In genomic region chr3:73669268-73669667, GRCh38 we compare ENCODE assay signal across 21 cellular contexts. TPM values are rescaled to one million over a fixed set of nuclear protein-coding genes. Genes with fewer than 3 reads are reported as not detected.
DNase-seq lines count a peak whose midpoint lies in the region; ATAC-seq, FAIRE-seq and TF ChIP-seq lines count a peak whose summit lies in the region.
"Had no signal": no experiment of that assay in that cellular context is flagged by ENCODE, and none has a peak within 500 bp of the region (broad histone marks: within the 10 kb centered on the region; RNA-seq: fewer than 3 reads in every experiment).

No MANE protein-coding gene starts in this region.

- no peak for FAIRE-seq in GM12891 (lab: Jason Lieb, UNC)
- FAIRE-seq: A204.1, islet of Langerhans had no signal

- DNase-seq in left ventricle myocardium superior (no peak), Right ventricle myocardium inferior (ENCODE audit: missing footprints) (no peak), brain pericyte (ENCODE audit: low read depth, low spot score) (peak; percentile 36), NCI-H1048 (lab: John Stamatoyannopoulos, UW) (no peak), GM12891 (ENCODE audit: insufficient read length, low spot score) (no peak), HEK293T (ENCODE audit: extremely low spot score) (no peak)
- DNase-seq in activated naive CD4-positive, alpha-beta T cell treated with anti-CD3 and anti-CD28 coated beads, Interleukin-2, amount 50 U/mL, for 16 hours = no peak
- DNase-seq: activated CD4-positive, alpha-beta T cell treated with anti-CD3 and anti-CD28 coated beads for 4 hours; activated effector memory CD4-positive, alpha-beta T cell treated with anti-CD3 and anti-CD28 coated beads, Interleukin-2, amount 50 U/mL, for 16 hours; CD4-positive, alpha-beta T cell; mammary epithelial cell; naive thymus-derived CD4-positive, alpha-beta T cell; NCI-H2107; PC-9 had no signal

- H3K4me3 ChIP-seq in iPS-18a (ENCODE audit: low read length) = no peak overlapping the region
- H3K4me3 ChIP-seq: PC-9, prostate gland, SK-N-MC, tibial nerve had no signal

- CTCF ChIA-PET in HEK293T (lab: Yijun Ruan, JAX) = no interaction called here

- no peak overlapping the region for H3K9ac ChIP-seq in iPS-18a (ENCODE audit: low read length)

- H3K27ac ChIP-seq in iPS-18a (ENCODE audit: low read length) = peak overlapping the region; percentile 14
- H3K27ac ChIP-seq: PC-9, prostate gland, SK-N-MC, tibial nerve had no signal

- peak; percentile 40 for ATAC-seq in left ventricle myocardium superior
- no peak for ATAC-seq in Right ventricle myocardium inferior
- ATAC-seq: naive thymus-derived CD4-positive, alpha-beta T cell had no signal

- no peak for TF ChIP-seq POLR2A in GM12891 (IDR thresholded peaks at IDR 0.05; ENCODE audit: low read depth, low read length)

- H3K36me3 ChIP-seq in iPS-18a (ENCODE audit: control insufficient read depth, low read depth, low read length) = no peaks in the 10 kb centered on the region
- H3K36me3 ChIP-seq: prostate gland, tibial nerve had no signal

- H3K27me3 ChIP-seq in iPS-18a (ENCODE audit: control insufficient read depth, insufficient read depth, low read length) = no peaks in the 10 kb centered on the region
- H3K27me3 ChIP-seq: tibial nerve had no signal

- intact Hi-C loops in left ventricle myocardium superior (cut with micrococcal nuclease) = no loop called here
- intact Hi-C loops in Right ventricle myocardium inferior (cut with DNase I) = no loop called here

- peaks cover 54% of the 10 kb centered on the region for H3K4me1 ChIP-seq in iPS-18a (ENCODE audit: control insufficient read depth, low read depth, low read length)
- H3K4me1 ChIP-seq: prostate gland had no signal

- no peaks in the 10 kb centered on the region for H3K9me3 ChIP-seq in iPS-18a (ENCODE audit: control insufficient read depth, low read depth, low read length)
- H3K9me3 ChIP-seq: prostate gland, tibial nerve had no signal

- POLR2A ChIA-PET in HEK293T (lab: Yijun Ruan, JAX) = no interaction called here

TF ChIP-seq in GM12891, 5 proteins besides CTCF, POLR2A, EP300 and RAD21:
- TF ChIP-seq POLR2AphosphoS5 (IDR thresholded peaks at IDR 0.05; ENCODE audit: low read depth, low read length) (no peak), POU2F2 (IDR thresholded peaks at IDR 0.05; ENCODE audit: low read depth, low read length) (no peak), SPI1 (IDR thresholded peaks at IDR 0.05; ENCODE audit: low read depth, low read length) (no peak), TAF1 (IDR thresholded peaks at IDR 0.05; ENCODE audit: low read depth, low read length) (no peak), PAX5 (IDR thresholded peaks at IDR 0.05; ENCODE audit: insufficient read depth, low read length, severe bottlenecking) (no peak)

TF ChIP-seq in HEK293T, 16 proteins besides CTCF, POLR2A, EP300 and RAD21:
- TF ChIP-seq HDGF (IDR thresholded peaks at IDR 0.05; ENCODE audit: borderline replicate concordance) (no peak), PKNOX1 (IDR thresholded peaks at IDR 0.05) (no peak), TARDBP (IDR thresholded peaks at IDR 0.05) (no peak), FOXM1 (IDR thresholded peaks at IDR 0.05; ENCODE audit: borderline replicate concordance) (no peak)

RNA-seq across cellular contexts. Expression of gene PDZRN3, which starts 44.5 kb away (rescaled TPM):
- total RNA-seq in left ventricle myocardium superior = 147 TPM
- 130 TPM for total RNA-seq in Right ventricle myocardium inferior
- not detected for polyA plus RNA-seq in GM12891 (2012; ENCODE audit: low read depth, missing spikeins)
- total RNA-seq: CD4-positive, alpha-beta T cell; naive thymus-derived CD4-positive, alpha-beta T cell; PC-9 had no signal
- polyA plus RNA-seq: IgD-negative memory B cell; naive thymus-derived CD4-positive, alpha-beta T cell had no signal
